1 cellular context compared by ENCODE assay signal in genomic region chr16:18999045-18999393, GRCh38.
TF ChIP-seq lines count a peak whose summit lies in the region.

No MANE protein-coding gene starts in this region.

TF ChIP-seq in IMR-90, 13 proteins besides CTCF, POLR2A, EP300 and RAD21:
- TF ChIP-seq CEBPB (IDR thresholded peaks at IDR 0.05; ENCODE audit: low read depth, low read length) = no peak
- TF ChIP-seq NFE2L2 (IDR thresholded peaks at IDR 0.05; ENCODE audit: low read depth, low read length) = no peak
- TF ChIP-seq RFX5 (IDR thresholded peaks at IDR 0.05; ENCODE audit: low read depth, low read length) = no peak
- TF ChIP-seq BHLHE40 (IDR thresholded peaks at IDR 0.05; ENCODE audit: low read depth, low read length) = no peak
- no peak for TF ChIP-seq CHD1 (IDR thresholded peaks at IDR 0.05; ENCODE audit: low read depth, low read length)
- no peak for TF ChIP-seq MAFK (IDR thresholded peaks at IDR 0.05; ENCODE audit: low read depth, low read length)
- no peak for TF ChIP-seq MXI1 (IDR thresholded peaks at IDR 0.05; ENCODE audit: borderline replicate concordance, low read depth, low read length)
- TF ChIP-seq RCOR1 (IDR thresholded peaks at IDR 0.05; ENCODE audit: insufficient replicate concordance, low read length) = no peak
- TF ChIP-seq SMC3 (IDR thresholded peaks at IDR 0.05; ENCODE audit: low read depth, low read length) = no peak
- TF ChIP-seq FOS (IDR thresholded peaks at IDR 0.05; ENCODE audit: low read depth, low read length) = no peak
- TF ChIP-seq, protein P1, sequence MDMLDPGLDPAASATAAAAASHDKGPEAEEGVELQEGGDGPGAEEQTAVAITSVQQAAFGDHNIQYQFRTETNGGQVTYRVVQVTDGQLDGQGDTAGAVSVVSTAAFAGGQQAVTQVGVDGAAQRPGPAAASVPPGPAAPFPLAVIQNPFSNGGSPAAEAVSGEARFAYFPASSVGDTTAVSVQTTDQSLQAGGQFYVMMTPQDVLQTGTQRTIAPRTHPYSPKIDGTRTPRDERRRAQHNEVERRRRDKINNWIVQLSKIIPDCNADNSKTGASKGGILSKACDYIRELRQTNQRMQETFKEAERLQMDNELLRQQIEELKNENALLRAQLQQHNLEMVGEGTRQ (IDR thresholded peaks at IDR 0.05; ENCODE audit: low read depth, low read length) = no peak
- TF ChIP-seq ELK1 (IDR thresholded peaks at IDR 0.05; ENCODE audit: borderline replicate concordance, low read depth, low read length) = no peak
- no peak for TF ChIP-seq MAZ (IDR thresholded peaks at IDR 0.05; ENCODE audit: borderline replicate concordance, low read depth, low read length)
